Comparison of ENCODE assay signal across 21 cellular contexts in genomic region chr13:111282997-111283396, GRCh38. TPM values are rescaled to one million over a fixed set of nuclear protein-coding genes. Genes with fewer than 3 reads are reported as not detected.
DNase-seq lines count a peak whose midpoint lies in the region; ATAC-seq, FAIRE-seq and TF ChIP-seq lines count a peak whose summit lies in the region.
"Had no signal": no experiment of that assay in that cellular context is flagged by ENCODE, and none has a peak within 500 bp of the region (broad histone marks: within the 10 kb centered on the region; RNA-seq: fewer than 3 reads in every experiment).

No MANE protein-coding gene starts in this region.

- no peak overlapping the region for H2AFZ ChIP-seq in HepG2 (ENCODE audit: low read length)

- H3K27ac Mint-ChIP-seq in activated CD4-positive, alpha-beta T cell treated with anti-CD3 and anti-CD28 coated beads, Interleukin-2, amount 10 ng/mL, durations not matched to agents 7 days and 5 days, result no peak overlapping the region
- H3K27ac Mint-ChIP-seq: activated B cell treated with CpG ODN at 0.5 μM for 24 hours had no signal

- peaks cover under 1% of the 10 kb centered on the region for H3K4me1 Mint-ChIP-seq in activated CD4-positive, alpha-beta T cell treated with anti-CD3 and anti-CD28 coated beads, Interleukin-2, amount 10 ng/mL, durations not matched to agents 7 days and 5 days
- H3K4me1 Mint-ChIP-seq: activated B cell treated with CpG ODN at 0.5 μM for 24 hours had no signal

- TF ChIP-seq RAD21 in HepG2 (CRISPR knock-in tag; IDR thresholded peaks at IDR 0.05), result no peak

- no peaks in the 10 kb centered on the region for H3K79me2 ChIP-seq in HepG2 (ENCODE audit: insufficient read depth, low read length)

- H3K4me2 ChIP-seq in HepG2 (ENCODE audit: low read depth, low read length), result no peak overlapping the region

- FAIRE-seq in HepG2 (lab: Jason Lieb, UNC), result no peak
- FAIRE-seq: G401.6 had no signal

- peaks cover 37% of the 10 kb centered on the region for H3K36me3 Mint-ChIP-seq in activated CD4-positive, alpha-beta T cell treated with anti-CD3 and anti-CD28 coated beads, Interleukin-2, amount 10 ng/mL, durations not matched to agents 7 days and 5 days (ENCODE audit: low read depth)

- CTCF ChIA-PET in HepG2 (lab: Yijun Ruan, JAX; ENCODE audit: low intra/inter-chr PET ratio, low total read pairs), result no interaction called here
- CTCF ChIA-PET in activated CD4-positive, alpha-beta T cell treated with anti-CD3 and anti-CD28 coated beads, Interleukin-2, amount 10 ng/mL, durations not matched to agents 7 days and 5 days (lab: Charles Lee), result no interaction called here

- no peaks in the 10 kb centered on the region; the same call in 1 of the 2 replicates for H4K20me1 ChIP-seq in HepG2 (ENCODE audit: insufficient read depth, low read length)

- no TSS peak for BruUV-seq in HepG2 (replicated peaks; lab: Mats Ljungman, UMichigan)

- H3K9ac ChIP-seq in HepG2 (ENCODE audit: insufficient read depth, low read depth, low read length), result no peak overlapping the region

- TF ChIP-seq EP300 in HepG2 (IDR thresholded peaks at IDR 0.05; ENCODE audit: low read depth in 2 of 2, low read length in 2 of 2), result no peak
- no peak for TF ChIP-seq EP300 in HepG2 (CRISPR knock-in tag; IDR thresholded peaks at IDR 0.05; ENCODE audit: borderline replicate concordance)
- TF ChIP-seq EP300 in suprapubic skin (IDR thresholded peaks at IDR 0.05), result no peak

- no peaks in the 10 kb centered on the region for H3K9me3 ChIP-seq in SJSA1 (replicated peaks)
- no peaks in the 10 kb centered on the region for H3K9me3 ChIP-seq in HepG2 (ENCODE audit: low read length)
- no peaks in the 10 kb centered on the region for H3K9me3 ChIP-seq in suprapubic skin
- H3K9me3 ChIP-seq: breast epithelium, Caco-2, mucosa of descending colon, Peyer's patch, tibial nerve had no signal

- POLR2A ChIA-PET in HepG2 (lab: Yijun Ruan, JAX), result no interaction called here
- POLR2A ChIA-PET in activated CD4-positive, alpha-beta T cell treated with anti-CD3 and anti-CD28 coated beads, Interleukin-2, amount 10 ng/mL, durations not matched to agents 7 days and 5 days (lab: Charles Lee), result no interaction called here

- ATAC-seq in HepG2 (no peak), HG03520 (IDR thresholded peaks at IDR 0.05; ENCODE audit: unreplicated experiment) (no peak), GM21528 (IDR thresholded peaks at IDR 0.05; ENCODE audit: low FRiP score, unreplicated experiment) (no peak)
- ATAC-seq: effector memory CD8-positive, alpha-beta T cell; mucosa of descending colon had no signal

- in situ Hi-C loops in HepG2 (cut with HindIII; ENCODE audit: extremely low pct_ligation_motif_present, low pct_unique_long_range_greater_than_20kb), result no loop called here

- H3K4me3 ChIP-seq in SJSA1 (no peak overlapping the region), dorsolateral prefrontal cortex (no peak overlapping the region), HepG2 (replicated peaks in 1 of 3; ENCODE audit: insufficient read depth in 1 of 3, low read depth in 2 of 3, low read length in 3 of 3) (no peak overlapping the region), suprapubic skin (no peak overlapping the region)
- H3K4me3 ChIP-seq: breast epithelium, mucosa of descending colon, Peyer's patch, tibial nerve had no signal

- peak overlapping the region; percentile 93 for H3K27ac ChIP-seq in SJSA1
- peak overlapping the region in 57 of 59 donors; percentile 39 to 94 (median 83) for H3K27ac ChIP-seq in dorsolateral prefrontal cortex
- H3K27ac ChIP-seq in HepG2 (ENCODE audit: extremely low read length, insufficient read depth, low read length), result no peak overlapping the region
- H3K27ac ChIP-seq in suprapubic skin, result peak overlapping the region; percentile 48
- H3K27ac ChIP-seq: HL-60 had no signal

- TF ChIP-seq POLR2A in HepG2 (IDR thresholded peaks at IDR 0.05; ENCODE audit: insufficient read depth in 1 of 2, low read depth in 2 of 2, low read length in 2 of 2) (no peak), suprapubic skin (IDR thresholded peaks at IDR 0.05) (no peak)

- H3K27me3 ChIP-seq in SJSA1 (replicated peaks) (no peaks in the 10 kb centered on the region), dorsolateral prefrontal cortex (no peaks in the 10 kb centered on the region), HepG2 (ENCODE audit: control insufficient read depth in 1 of 2, insufficient read depth in 2 of 2, low read length in 2 of 2) (no peaks in the 10 kb centered on the region), suprapubic skin (no peaks in the 10 kb centered on the region)
- H3K27me3 ChIP-seq: breast epithelium, Peyer's patch, tibial nerve had no signal

- intact Hi-C loops in dorsolateral prefrontal cortex (cut with DNase I), result loop anchor here (5.0 to 10.0 kb wide), 2 partner anchors 61 to 128 kb away; no protein-coding TSS in a partner anchor
- intact Hi-C loops in HepG2 (cut with micrococcal nuclease; ENCODE audit: unreplicated experiment), result no loop called here

- no peak for DNase-seq in SJSA1 (ENCODE audit: low read depth in 1 of 2, low spot score in 2 of 2)
- no peak for DNase-seq in dorsolateral prefrontal cortex
- no peak for DNase-seq in HepG2 (ENCODE audit: low spot score)
- DNase-seq in suprapubic skin (ENCODE audit: low spot score in 2 of 2), result no peak
- DNase-seq in iPS-NIHi7 (ENCODE audit: extremely low spot score), result no peak
- no peak for DNase-seq in activated CD4-positive, alpha-beta T cell treated with anti-CD3 and anti-CD28 coated beads, Interleukin-2, amount 10 ng/mL, durations not matched to agents 7 days and 5 days
- DNase-seq: activated B cell treated with CpG ODN at 0.5 μM for 24 hours; Caco-2; effector memory CD8-positive, alpha-beta T cell; mucosa of descending colon; NCI-H187 treated with DMSO at 0.1 percent for 48 hours; NCI-H774; Peyer's patch; stimulated activated CD4-positive, alpha-beta T cell treated with anti-CD3 and anti-CD28 coated beads, Interleukin-1b, Interleukin-23, amount 100 ng/mL, for 48 hours had no signal

- H3K4me1 ChIP-seq in SJSA1 (replicated peaks), result peaks cover 36% of the 10 kb centered on the region
- no peaks in the 10 kb centered on the region for H3K4me1 ChIP-seq in HepG2 (ENCODE audit: insufficient read depth, low read length)
- peaks cover 19% of the 10 kb centered on the region for H3K4me1 ChIP-seq in suprapubic skin
- H3K4me1 ChIP-seq: breast epithelium, Caco-2, Peyer's patch had no signal

- H3K36me3 ChIP-seq in SJSA1, result peaks cover 89% of the 10 kb centered on the region
- peaks cover 34 to 90% of the 10 kb centered on the region in 2 experiments for H3K36me3 ChIP-seq in HepG2 (replicated peaks in 1 of 2; ENCODE audit: control insufficient read depth in 1 of 2, insufficient read depth in 2 of 2, low read length in 2 of 2)
- peaks cover 85% of the 10 kb centered on the region for H3K36me3 ChIP-seq in suprapubic skin
- H3K36me3 ChIP-seq: breast epithelium had no signal

- H3K9me3 Mint-ChIP-seq in activated CD4-positive, alpha-beta T cell treated with anti-CD3 and anti-CD28 coated beads, Interleukin-2, amount 10 ng/mL, durations not matched to agents 7 days and 5 days, result no peaks in the 10 kb centered on the region
- H3K9me3 Mint-ChIP-seq: activated B cell treated with CpG ODN at 0.5 μM for 24 hours; effector memory CD8-positive, alpha-beta T cell had no signal

- H3K27me3 Mint-ChIP-seq in activated CD4-positive, alpha-beta T cell treated with anti-CD3 and anti-CD28 coated beads, Interleukin-2, amount 10 ng/mL, durations not matched to agents 7 days and 5 days, result no peaks in the 10 kb centered on the region
- H3K27me3 Mint-ChIP-seq: activated B cell treated with CpG ODN at 0.5 μM for 24 hours; effector memory CD8-positive, alpha-beta T cell; progenitor cell of endocrine pancreas had no signal

- 97% methylated on average over 20 of the region's 23 CpGs for WGBS in HepG2 (ENCODE audit: low lambda C conversion rate)
- WGBS in suprapubic skin, result 90% methylated on average over 23 of the region's 23 CpGs

- H3K4me3 Mint-ChIP-seq in activated CD4-positive, alpha-beta T cell treated with anti-CD3 and anti-CD28 coated beads, Interleukin-2, amount 10 ng/mL, durations not matched to agents 7 days and 5 days, result no peak overlapping the region
- H3K4me3 Mint-ChIP-seq: activated B cell treated with CpG ODN at 0.5 μM for 24 hours; effector memory CD8-positive, alpha-beta T cell had no signal

- no peak for TF ChIP-seq CTCF in dorsolateral prefrontal cortex (IDR thresholded peaks at IDR 0.05 in 54 of 56, conservative IDR thresholded peaks at IDR 0.05 in 2 of 56; ENCODE audit: low read depth in 1 of 56, partially characterized antibody in 56 of 56)
- TF ChIP-seq CTCF in HepG2 (CRISPR knock-in tag; IDR thresholded peaks at IDR 0.05), result no peak
- TF ChIP-seq CTCF in suprapubic skin (IDR thresholded peaks at IDR 0.05), result no peak

RNA-seq across cellular contexts. Expression of gene TEX29, which starts 37.4 kb away (rescaled TPM):
- total RNA-seq in SJSA1 (2014; rRNA removed; shearing (Covaris generic)), result 0.82 TPM in 1 of 2 replicates, not detected in the other
- total RNA-seq in dorsolateral prefrontal cortex (10 to 100 TPM in 32 of 120 experiments, 1 to 10 TPM in 88; 1.6 to 21.5 (median 7.5) TPM), HepG2 (2016; rRNA removed; fragmentation: Illumina TruSeq; extraction: Trizol) (0.22 TPM in 1 of 2 replicates, not detected in the other), suprapubic skin (not detected)
- 0.71 TPM in 1 of 2 replicates, not detected in the other for total RNA-seq in HepG2 (2016; cell fraction: cytosol; rRNA removed; fragmentation: Illumina TruSeq; extraction: Trizol; ENCODE audit: low read depth)
- total RNA-seq in HepG2 (2016; cell fraction: insoluble cytoplasmic fraction; rRNA removed; fragmentation: Illumina TruSeq; extraction: Trizol), result not detected in 2 replicates
- total RNA-seq in HepG2 (2016; cell fraction: membrane; rRNA removed; fragmentation: Illumina TruSeq; extraction: Trizol), result not detected in 2 replicates
- total RNA-seq in HepG2 (2016; cell fraction: nucleus; rRNA removed; fragmentation: Illumina TruSeq; extraction: Trizol), result 1.2 TPM in 1 of 2 replicates, not detected in the other
- 0.12 and 0.34 TPM in 2 replicates for polyA plus RNA-seq in HepG2 (2011; rRNA removed)
- polyA plus RNA-seq in HepG2 (2011; cell fraction: cytosol; rRNA removed), result 0.10 and 0.12 TPM in 2 replicates
- polyA plus RNA-seq in HepG2 (2011; cell fraction: nucleus; rRNA removed), result 0.62 and 1.8 TPM in 2 replicates
- polyA plus RNA-seq in HepG2 (2012), result 0.40 and 1.1 TPM in 2 replicates
- polyA plus RNA-seq in HepG2 (2016; cell fraction: cytosol; fragmentation: Illumina TruSeq; extraction: Trizol; ENCODE audit: low read depth), result 0.23 and 0.47 TPM in 2 replicates
- polyA plus RNA-seq in HepG2 (2016; cell fraction: insoluble cytoplasmic fraction; fragmentation: Illumina TruSeq; extraction: Trizol; ENCODE audit: low read depth), result not detected in 2 replicates
- 0.26 TPM in 1 of 2 replicates, not detected in the other for polyA plus RNA-seq in HepG2 (2016; cell fraction: membrane; fragmentation: Illumina TruSeq; extraction: Trizol; ENCODE audit: low read depth)
- polyA plus RNA-seq in HepG2 (2016; cell fraction: nucleus; fragmentation: Illumina TruSeq; extraction: Trizol; ENCODE audit: insufficient read depth, low read depth), result 0.83 and 1.0 TPM in 2 replicates
- not detected in 2 replicates for polyA minus RNA-seq in HepG2 (2011; rRNA and poly(A)+ RNA removed; ENCODE audit: low replicate concordance)
- polyA minus RNA-seq in HepG2 (2011; cell fraction: cytosol; rRNA and poly(A)+ RNA removed), result not detected in 2 replicates
- not detected in 2 replicates for polyA minus RNA-seq in HepG2 (2011; cell fraction: nucleus; rRNA and poly(A)+ RNA removed)
- total RNA-seq in activated CD4-positive, alpha-beta T cell treated with anti-CD3 and anti-CD28 coated beads, Interleukin-2, amount 10 ng/mL, durations not matched to agents 7 days and 5 days, result under 1 TPM; 0.52 to 0.83 TPM
- total RNA-seq: Caco-2, Peyer's patch had no signal
